24 cellular contexts compared by ENCODE assay signal in the genomic region with DNA sequence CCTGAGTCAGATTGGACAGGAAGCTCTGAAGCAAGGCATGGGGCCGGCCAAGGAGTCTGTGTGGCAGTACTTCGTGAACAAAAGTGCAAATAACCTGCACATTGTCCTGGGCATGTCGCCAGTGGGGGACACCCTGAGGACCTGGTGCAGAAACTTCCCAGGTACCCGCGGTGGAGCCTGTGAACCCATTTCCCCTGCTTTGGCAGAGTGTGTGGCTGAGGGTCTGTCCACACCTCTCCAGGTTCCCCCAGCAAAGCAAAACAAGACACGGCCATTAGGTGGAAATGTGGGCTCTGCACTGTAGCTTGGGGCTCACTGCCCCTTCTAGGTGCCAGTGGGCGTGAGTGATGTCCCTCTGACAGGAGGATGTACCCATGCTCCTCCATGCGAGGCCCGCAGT.
DNase-seq lines count a peak whose midpoint lies in the region; ATAC-seq and TF ChIP-seq lines count a peak whose summit lies in the region.
"Had no signal": no experiment of that assay in that cellular context is flagged by ENCODE, and none has a peak within 500 bp of the region (broad histone marks: within the 10 kb centered on the region; RNA-seq: fewer than 3 reads in every experiment).

No MANE protein-coding gene starts in this region.

- no peak overlapping the region for H3K27ac Mint-ChIP-seq in natural killer cell treated with Interleukin-12 subunit alpha and Interleukin-12 subunit beta and Interleukin-15 and Interleukin-18, amount 100 ng/mL, for 72 hours
- H3K27ac Mint-ChIP-seq in natural killer cell (no peak overlapping the region), chondrocyte (ENCODE audit: unreplicated experiment) (no peak overlapping the region)
- H3K27ac Mint-ChIP-seq: CD14-positive monocyte; CD4-positive, alpha-beta memory T cell; CD4-positive, CD25-positive, alpha-beta regulatory T cell; CD8-positive, alpha-beta memory T cell had no signal

- intact Hi-C loops in natural killer cell (cut with micrococcal nuclease) (no loop called here), sigmoid colon (cut with DNase I) (no loop called here)

- H3K4me1 ChIP-seq in sigmoid colon = no peaks in the 10 kb centered on the region
- H3K4me1 ChIP-seq: BE2C had no signal

- TF ChIP-seq CTCF in natural killer cell (IDR thresholded peaks at IDR 0.05) (no peak), chondrocyte (IDR thresholded peaks at IDR 0.05) (no peak), sigmoid colon (IDR thresholded peaks at IDR 0.05) (no peak)

- H3K4me1 Mint-ChIP-seq in natural killer cell treated with Interleukin-12 subunit alpha and Interleukin-12 subunit beta and Interleukin-15 and Interleukin-18, amount 100 ng/mL, for 72 hours (ENCODE audit: low read depth in 2 of 2) = no peaks in the 10 kb centered on the region
- no peaks in the 10 kb centered on the region for H3K4me1 Mint-ChIP-seq in natural killer cell
- peaks cover 15% of the 10 kb centered on the region for H3K4me1 Mint-ChIP-seq in chondrocyte (ENCODE audit: low read depth)
- H3K4me1 Mint-ChIP-seq: CD4-positive, alpha-beta memory T cell; CD4-positive, CD25-positive, alpha-beta regulatory T cell; CD8-positive, alpha-beta memory T cell had no signal

- H3K9me3 ChIP-seq in sigmoid colon = no peaks in the 10 kb centered on the region
- H3K9me3 ChIP-seq: BE2C, BLaER1 had no signal

- TF ChIP-seq EP300 in sigmoid colon (IDR thresholded peaks at IDR 0.05) = no peak

- WGBS in sigmoid colon, 2 donors = 83 to 92% methylated on average over 9 of the region's 9 CpGs

- peaks cover 0 to 4% (median 4%) of the 10 kb centered on the region in 3 donors for H3K27me3 ChIP-seq in sigmoid colon
- H3K27me3 ChIP-seq: BE2C, BLaER1 had no signal

- H3K27me3 Mint-ChIP-seq in natural killer cell treated with Interleukin-12 subunit alpha and Interleukin-12 subunit beta and Interleukin-15 and Interleukin-18, amount 100 ng/mL, for 72 hours = peaks cover 6 to 8% of the 10 kb centered on the region in 2 donors
- peaks cover 0 to 4% of the 10 kb centered on the region in 2 donors for H3K27me3 Mint-ChIP-seq in natural killer cell (ENCODE audit: low read depth in 2 of 2)
- H3K27me3 Mint-ChIP-seq in chondrocyte (ENCODE audit: low read depth) = peaks cover 1% of the 10 kb centered on the region

- TF ChIP-seq POLR2A in sigmoid colon (IDR thresholded peaks at IDR 0.05) = no peak

- no peaks in the 10 kb centered on the region for H3K36me3 Mint-ChIP-seq in natural killer cell treated with Interleukin-12 subunit alpha and Interleukin-12 subunit beta and Interleukin-15 and Interleukin-18, amount 100 ng/mL, for 72 hours
- H3K36me3 Mint-ChIP-seq in natural killer cell = no peaks in the 10 kb centered on the region
- H3K36me3 Mint-ChIP-seq in chondrocyte (ENCODE audit: low read depth) = no peaks in the 10 kb centered on the region
- H3K36me3 Mint-ChIP-seq: CD14-positive monocyte; CD4-positive, alpha-beta memory T cell; CD4-positive, CD25-positive, alpha-beta regulatory T cell; CD8-positive, alpha-beta memory T cell had no signal

- no peaks in the 10 kb centered on the region for H3K36me3 ChIP-seq in sigmoid colon
- H3K36me3 ChIP-seq: BE2C, BLaER1 had no signal

- H3K4me3 ChIP-seq in sigmoid colon = no peak overlapping the region
- H3K4me3 ChIP-seq: BLaER1, GM12878 had no signal

- H3K4me3 Mint-ChIP-seq in natural killer cell treated with Interleukin-12 subunit alpha and Interleukin-12 subunit beta and Interleukin-15 and Interleukin-18, amount 100 ng/mL, for 72 hours = no peak overlapping the region
- H3K4me3 Mint-ChIP-seq in natural killer cell = no peak overlapping the region
- no peak overlapping the region for H3K4me3 Mint-ChIP-seq in chondrocyte (ENCODE audit: unreplicated experiment)
- H3K4me3 Mint-ChIP-seq: CD14-positive monocyte; CD4-positive, alpha-beta memory T cell; CD4-positive, CD25-positive, alpha-beta regulatory T cell; CD8-positive, alpha-beta memory T cell had no signal

- DNase-seq in natural killer cell treated with Interleukin-12 subunit alpha and Interleukin-12 subunit beta and Interleukin-15 and Interleukin-18, amount 100 ng/mL, for 72 hours (ENCODE audit: low spot score) = peak; percentile 47
- DNase-seq in natural killer cell (no peak), chondrocyte (ENCODE audit: low spot score) (peak; percentile 68), sigmoid colon (peak; percentile 36), GM19238 (ENCODE audit: insufficient read length, low spot score) (no peak)
- DNase-seq in activated CD4-positive, alpha-beta T cell treated with anti-CD3 and anti-CD28 coated beads for 1 hour = no peak
- DNase-seq: 8988T; ACHN; BE2C; C1 segment of cervical spinal cord; CD4-positive, alpha-beta memory T cell; CD4-positive, CD25-positive, alpha-beta regulatory T cell; CD8-positive, alpha-beta memory T cell; COR-L47; DMS 273 treated with DMSO at 0.1 percent for 48 hours; DMS153; DMS53; DMS79; DND-41; EL; GDM1 had no signal

- no peaks in the 10 kb centered on the region for H3K9me3 Mint-ChIP-seq in natural killer cell treated with Interleukin-12 subunit alpha and Interleukin-12 subunit beta and Interleukin-15 and Interleukin-18, amount 100 ng/mL, for 72 hours
- no peaks in the 10 kb centered on the region for H3K9me3 Mint-ChIP-seq in natural killer cell
- H3K9me3 Mint-ChIP-seq in chondrocyte (ENCODE audit: low read depth) = no peaks in the 10 kb centered on the region
- H3K9me3 Mint-ChIP-seq: CD4-positive, alpha-beta memory T cell; CD4-positive, CD25-positive, alpha-beta regulatory T cell; CD8-positive, alpha-beta memory T cell had no signal

- H3K27ac ChIP-seq in sigmoid colon = no peak overlapping the region
- H3K27ac ChIP-seq: BLaER1 had no signal

- ATAC-seq in natural killer cell treated with Interleukin-12 subunit alpha and Interleukin-12 subunit beta and Interleukin-15 and Interleukin-18, amount 100 ng/mL, for 72 hours = no peak
- no peak for ATAC-seq in natural killer cell
- ATAC-seq: GM12878 had no signal

Comparison
In these comparisons a context has a peak if more than half of its experiments do, and no peak if none do; other contexts are left out.
1. DNase-seq: peak in natural killer cell treated with Interleukin-12 subunit alpha and Interleukin-12 subunit beta and Interleukin-15 and Interleukin-18, amount 100 ng/mL, for 72 hours (single experiment), chondrocyte (single experiment) and sigmoid colon (single experiment); none in natural killer cell (single experiment), GM19238 (single experiment) and activated CD4-positive, alpha-beta T cell treated with anti-CD3 and anti-CD28 coated beads for 1 hour (single experiment).